Comparison of ENCODE assay signal across 10 cellular contexts in genomic region chr2:44801676-44802408, GRCh38.
A peak's percentile ranks its signal among the peaks of the same experiment; 100 is the strongest.
DNase-seq lines count a peak whose midpoint lies in the region; ATAC-seq, FAIRE-seq and TF ChIP-seq lines count a peak whose summit lies in the region.
"Had no signal": no experiment of that assay in that cellular context is flagged by ENCODE, and none has a peak within 500 bp of the region (broad histone marks: within the 10 kb centered on the region; RNA-seq: fewer than 3 reads in every experiment).

No MANE protein-coding gene starts in this region.

- POLR2A ChIA-PET in K562 (lab: Yijun Ruan, JAX), result interaction anchor here (0.6 kb wide), 1 partner anchor 38 kb away, joined by 4 read pairs; no protein-coding TSS in a partner anchor

- H3K9ac ChIP-seq in K562 (ENCODE audit: insufficient read depth in 1 of 2, low read depth in 2 of 2, low read length in 2 of 2), result no peak overlapping the region
- H3K9ac ChIP-seq in keratinocyte (ENCODE audit: control insufficient read depth, extremely low read depth, insufficient read depth, low read length), result no peak overlapping the region

- TF ChIP-seq CTCF in heart left ventricle (IDR thresholded peaks at IDR 0.05), result no peak
- TF ChIP-seq CTCF in K562 (IDR thresholded peaks at IDR 0.05 in 2 of 3, conservative IDR thresholded peaks at IDR 0.05 in 1 of 3; ENCODE audit: insufficient read depth in 2 of 3, low read depth in 1 of 3, low read length in 3 of 3), result no peak
- TF ChIP-seq CTCF in keratinocyte (optimal IDR thresholded peaks at IDR 0.05 in 1 of 3, IDR thresholded peaks at IDR 0.05 in 1 of 3, conservative IDR thresholded peaks at IDR 0.05 in 1 of 3; ENCODE audit: extremely low read depth in 1 of 3, insufficient read depth in 2 of 3, low read length in 3 of 3), result no peak
- no peak for TF ChIP-seq CTCF in suprapubic skin (IDR thresholded peaks at IDR 0.05)
- TF ChIP-seq CTCF in GM13976 (IDR thresholded peaks at IDR 0.05; ENCODE audit: borderline replicate concordance, control extremely low read depth, extremely low read depth, insufficient read depth, missing control alignments), result no peak

- H3K4me2 ChIP-seq in K562 (ENCODE audit: insufficient read depth, low read length) (no peak overlapping the region), keratinocyte (ENCODE audit: control insufficient read depth, extremely low read depth, insufficient read depth, low read depth, low read length) (peak overlapping the region; percentile 60)

- H3K27ac ChIP-seq in heart left ventricle (no peak overlapping the region), K562 (ENCODE audit: extremely low read depth, low read depth, low read length) (no peak overlapping the region), keratinocyte (ENCODE audit: control insufficient read depth, insufficient read depth, low read length) (no peak overlapping the region), suprapubic skin (no peak overlapping the region)

- BruUV-seq in K562 (replicated peaks; lab: Mats Ljungman, UMichigan), result no TSS peak

- no peak for TF ChIP-seq POLR2A in heart left ventricle (IDR thresholded peaks at IDR 0.05)
- TF ChIP-seq POLR2A in K562 (conservative IDR thresholded peaks at IDR 0.05), result no peak
- TF ChIP-seq POLR2A in suprapubic skin (IDR thresholded peaks at IDR 0.05), result no peak

- intact Hi-C loops in heart left ventricle (cut with DNase I) (no loop called here), Right ventricle myocardium superior (cut with DNase I) (no loop called here), K562 (cut with micrococcal nuclease) (no loop called here)

- ATAC-seq in heart left ventricle, result no peak
- ATAC-seq in Right ventricle myocardium superior (ENCODE audit: poor library complexity), result no peak
- ATAC-seq in K562, result peak; percentile 42; the same call in 2 of the 3 replicates

- TF ChIP-seq EP300 in K562 (IDR thresholded peaks at IDR 0.05; ENCODE audit: low read length) (no peak), suprapubic skin (IDR thresholded peaks at IDR 0.05) (no peak)

- H3K4me3 ChIP-seq in heart left ventricle, result peak overlapping the region in 8 of 12 donors; percentile 8 to 28 (median 20)
- no peak overlapping the region for H3K4me3 ChIP-seq in K562
- peak overlapping the region in 1 of 3 experiments; percentile 33 for H3K4me3 ChIP-seq in keratinocyte (ENCODE audit: control insufficient read depth in 2 of 3, extremely low read depth in 1 of 3, insufficient read depth in 2 of 3, low read depth in 1 of 3, low read length in 3 of 3)
- H3K4me3 ChIP-seq in suprapubic skin, result peak overlapping the region; percentile 32

- H3K9me1 ChIP-seq in K562 (ENCODE audit: control insufficient read depth, insufficient read depth, low read length) (no peaks in the 10 kb centered on the region), keratinocyte (ENCODE audit: control insufficient read depth, extremely low read depth, insufficient read depth, low read length) (no peaks in the 10 kb centered on the region)

- DNase-seq in heart left ventricle (no peak), Right ventricle myocardium superior (no peak), K562 (ENCODE audit: extremely low read depth in 1 of 4, low spot score in 3 of 4) (no peak), keratinocyte (ENCODE audit: low read depth, low spot score) (no peak), suprapubic skin (ENCODE audit: low spot score in 2 of 2) (no peak), inferior parietal cortex (ENCODE audit: extremely low spot score) (no peak), GM13976 (ENCODE audit: low spot score) (no peak)
- DNase-seq in stimulated activated CD4-positive, alpha-beta T cell treated with anti-CD3 and anti-CD28 coated beads, Interleukin-2, amount 100 ng/mL, for 24 hours, result no peak
- DNase-seq: activated effector memory CD4-positive, alpha-beta T cell treated with Interleukin-2 at 50 U/mL for 16 hours; NCI-H1930 had no signal

- in situ Hi-C loops in K562 (cut with MboI) (no loop called here), GM13976 (cut with MboI; ENCODE audit: low sequenced_read_pairs, unreplicated experiment) (no loop called here)

- WGBS in heart left ventricle, 4 donors, result 4 to 6% (median 5%) methylated on average over 36 to 45 of the region's 45 CpGs
- WGBS in K562 (ENCODE audit: insufficient coverage, low coverage, missing lambda C conversion rate), result 5% methylated on average over 29 of the region's 45 CpGs
- 14% methylated on average over 42 of the region's 45 CpGs for WGBS in suprapubic skin

- H4K20me1 ChIP-seq in K562 (replicated peaks; ENCODE audit: control insufficient read depth, insufficient read depth, low read length) (no peaks in the 10 kb centered on the region; the same call in 1 of the 2 replicates), keratinocyte (ENCODE audit: control insufficient read depth, extremely low read depth, insufficient read depth, low read length) (no peaks in the 10 kb centered on the region)

- no peak overlapping the region for H2AFZ ChIP-seq in K562 (ENCODE audit: low read depth, low read length)
- H2AFZ ChIP-seq in keratinocyte (ENCODE audit: control insufficient read depth, low read length), result no peak overlapping the region

- H3K36me3 ChIP-seq in heart left ventricle, result no peaks in the 10 kb centered on the region
- H3K36me3 ChIP-seq in K562 (ENCODE audit: control insufficient read depth, insufficient read depth, low read length), result no peaks in the 10 kb centered on the region
- H3K36me3 ChIP-seq in keratinocyte (ENCODE audit: control insufficient read depth in 2 of 2, extremely low read depth in 1 of 2, insufficient read depth in 2 of 2, low read length in 2 of 2), result no peaks in the 10 kb centered on the region
- H3K36me3 ChIP-seq in suprapubic skin, result no peaks in the 10 kb centered on the region

- H3K79me2 ChIP-seq in K562 (ENCODE audit: control insufficient read depth, insufficient read depth, low read length) (no peaks in the 10 kb centered on the region), keratinocyte (ENCODE audit: control insufficient read depth, insufficient read depth, low read length) (no peaks in the 10 kb centered on the region)

- dilution Hi-C loops in keratinocyte (cut with MboI; ENCODE audit: extremely low pct_ligation_motif_present, low sequenced_read_pairs), result no loop called here

- H3K4me1 ChIP-seq in heart left ventricle (peaks cover 0 to 17% (median 9%) of the 10 kb centered on the region in 12 donors), K562 (replicated peaks in 1 of 2; ENCODE audit: control insufficient read depth in 2 of 2, insufficient read depth in 2 of 2, low read length in 2 of 2) (peaks cover 0 to 10% of the 10 kb centered on the region in 2 experiments; a peak in 1 of 5 replicates), keratinocyte (ENCODE audit: control insufficient read depth, extremely low read depth, insufficient read depth, low read length) (peaks cover 3% of the 10 kb centered on the region), suprapubic skin (peaks cover 24% of the 10 kb centered on the region)

- no peak for FAIRE-seq in K562 (lab: Jason Lieb, UNC)
- FAIRE-seq in keratinocyte (lab: Jason Lieb, UNC), result no peak

- CTCF ChIA-PET in K562 (lab: Yijun Ruan, JAX; ENCODE audit: low intra/inter-chr PET ratio), result no interaction called here

- no peak for TF ChIP-seq RAD21 in K562 (CRISPR knock-in tag; conservative IDR thresholded peaks at IDR 0.05 in 1 of 2, IDR thresholded peaks at IDR 0.05 in 1 of 2)

- H3K9me3 ChIP-seq in heart left ventricle (no peaks in the 10 kb centered on the region), K562 (replicated peaks; ENCODE audit: control insufficient read depth, insufficient read depth, low read depth, low read length) (no peaks in the 10 kb centered on the region), keratinocyte (ENCODE audit: control insufficient read depth, low read depth, low read length) (no peaks in the 10 kb centered on the region), suprapubic skin (no peaks in the 10 kb centered on the region)

- H3K27me3 ChIP-seq in heart left ventricle (peaks cover 55 to 99% (median 88%) of the 10 kb centered on the region in 9 donors), K562 (ENCODE audit: control insufficient read depth in 2 of 2, insufficient read depth in 2 of 2, low read length in 2 of 2) (peaks cover 54 to 68% of the 10 kb centered on the region in 2 experiments), keratinocyte (ENCODE audit: control insufficient read depth, extremely low read depth, insufficient read depth, low read length) (peaks cover 81% of the 10 kb centered on the region), suprapubic skin (peaks cover 83% of the 10 kb centered on the region)

TF ChIP-seq in K562, 482 proteins besides CTCF, POLR2A, EP300 and RAD21:
- no peak for TF ChIP-seq ARID2 (IDR thresholded peaks at IDR 0.05)
- TF ChIP-seq ZBTB9 (CRISPR knock-in tag; IDR thresholded peaks at IDR 0.05), result no peak
- no peak for TF ChIP-seq CREM (IDR thresholded peaks at IDR 0.05; ENCODE audit: low read depth)
- peak; percentile 20; the same call in 1 of the 2 replicates for TF ChIP-seq EZH2 (IDR thresholded peaks at IDR 0.05; ENCODE audit: borderline replicate concordance, low read depth, low read length)
- TF ChIP-seq RNF2 (IDR thresholded peaks at IDR 0.05), result 0 out of 2 replicates have a peak, but pooled peaks have one; percentile 19
- no peak for TF ChIP-seq KAT2B (IDR thresholded peaks at IDR 0.05; ENCODE audit: low read depth, low read length)
